ENCODE assay signal across 21 cellular contexts in genomic region chr6:146297815-146298214, GRCh38.
"Had no signal": no experiment of that assay in that cellular context is flagged by ENCODE, and none has a peak within 500 bp of the region (broad histone marks: within the 10 kb centered on the region; RNA-seq: fewer than 3 reads in every experiment).

No MANE protein-coding gene starts in this region.

- H3K4me1 ChIP-seq: right lobe of liver, upper lobe of left lung had no signal

- H3K36me3 ChIP-seq: right lobe of liver, thoracic aorta, upper lobe of left lung had no signal

- H3K4me3 ChIP-seq: coronary artery, lung, right lobe of liver, thoracic aorta, upper lobe of left lung had no signal

- DNase-seq: activated naive CD4-positive, alpha-beta T cell; activated T-cell treated with anti-CD3 and anti-CD28 coated beads, Interleukin-2, amount 50 U/mL, for 1 hour; cerebellar nuclear complex; endodermal cell; foreskin fibroblast; kidney; naive thymus-derived CD4-positive, alpha-beta T cell; occipital lobe; right lobe of liver; small intestine; stimulated activated CD4-positive, alpha-beta T cell treated with anti-CD3 and anti-CD28 coated beads, Interleukin-2, amount 100 ng/mL, for 24 hours; stimulated activated CD8-positive, alpha-beta memory T cell treated with anti-CD3 and anti-CD28 coated beads, Interleukin-4, amount 100 ng/mL, for 48 hours; stimulated activated naive B cell treated with anti-CD40 and anti-IgM and Interleukin-4, amounts not matched to agents 10 μg/mL and 1 μg/mL and 100 μg/mL, for 72 hours; T-helper 1 cell; upper lobe of left lung had no signal

- ATAC-seq: activated T-helper 17 cell treated with anti-CD3 and anti-CD28 coated beads, Interleukin-2, amount 50 U/mL, for 72 hours; left lobe of liver; naive thymus-derived CD4-positive, alpha-beta T cell; right lobe of liver; stimulated activated naive B cell treated with anti-CD40 and anti-IgM and Interleukin-4, amounts not matched to agents 10 μg/mL and 1 μg/mL and 100 μg/mL, for 72 hours had no signal

- H3K27ac ChIP-seq: coronary artery, epithelial cell of prostate, right lobe of liver, thoracic aorta, upper lobe of left lung had no signal

- H3K9me3 ChIP-seq: right lobe of liver, thoracic aorta, upper lobe of left lung had no signal

- H3K27me3 ChIP-seq: right lobe of liver, upper lobe of left lung had no signal
